13 cellular contexts compared by ENCODE assay signal in the genomic region with DNA sequence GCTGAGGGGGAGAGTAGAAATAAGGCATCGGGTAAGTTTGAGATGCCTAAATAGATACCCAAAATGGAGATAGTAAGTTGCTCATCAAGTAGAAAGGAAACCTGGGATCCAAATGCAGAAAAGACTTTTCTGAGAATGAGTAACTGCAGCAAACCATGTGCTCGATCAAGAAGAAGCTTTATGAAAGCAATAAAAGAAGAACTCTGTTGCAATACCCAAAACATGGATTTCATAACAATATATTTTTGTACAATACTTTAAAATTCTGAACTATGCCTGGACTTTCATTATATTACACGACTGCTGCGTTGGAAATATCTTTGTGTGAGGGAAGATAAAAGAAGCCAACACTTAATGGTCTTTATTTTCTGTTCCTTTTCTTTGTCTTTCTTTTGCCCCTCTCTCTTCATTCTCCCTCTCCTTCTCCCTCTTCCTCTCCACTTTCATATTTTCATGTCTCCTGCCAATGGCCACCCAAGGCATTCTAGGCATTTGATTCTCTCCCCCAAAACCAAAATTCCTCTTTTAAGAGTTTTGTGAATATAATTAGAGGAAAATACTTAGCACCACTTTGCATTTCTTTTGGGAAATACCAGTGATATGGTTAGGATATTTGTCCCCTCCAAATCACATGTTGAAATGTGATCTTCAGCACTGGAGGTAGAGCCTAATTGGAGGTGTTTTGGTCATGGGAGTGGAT.
"Had no signal": no experiment of that assay in that cellular context is flagged by ENCODE, and none has a peak within 500 bp of the region (broad histone marks: within the 10 kb centered on the region; RNA-seq: fewer than 3 reads in every experiment).

No MANE protein-coding gene starts in this region.

- H3K27ac ChIP-seq: foreskin keratinocyte, testis, upper lobe of right lung had no signal

- H3K27me3 ChIP-seq: foreskin keratinocyte, testis, upper lobe of right lung had no signal

- H3K4me1 ChIP-seq: foreskin keratinocyte, testis, upper lobe of right lung had no signal

- H3K36me3 ChIP-seq: upper lobe of right lung had no signal

- DNase-seq: activated CD4-positive, alpha-beta T cell treated with anti-CD3 and anti-CD28 coated beads, Interleukin-2, amount 10 ng/mL, durations not matched to agents 24 days and 14 days; activated naive CD4-positive, alpha-beta T cell treated with anti-CD3 and anti-CD28 coated beads, Interleukin-2, amount 50 U/mL, for 16 hours; endodermal cell; erythroblast; foreskin keratinocyte; head of caudate nucleus; stimulated activated CD4-positive, alpha-beta T cell treated with anti-CD3 and anti-CD28 coated beads, Interleukin-15, amount 100 ng/mL, for 24 hours; stimulated activated CD4-positive, alpha-beta T cell treated with anti-CD3 and anti-CD28 coated beads, Interleukin-4, amount 100 ng/mL, for 24 hours; T-cell; testis; upper lobe of right lung had no signal

- H3K4me3 ChIP-seq: testis, upper lobe of right lung had no signal

- ATAC-seq: foreskin keratinocyte; left lobe of liver; natural killer cell treated with Interleukin-12 subunit alpha and Interleukin-12 subunit beta and Interleukin-15 and Interleukin-18, amount 100 ng/mL, for 72 hours; T-cell; upper lobe of right lung had no signal

- H3K9me3 ChIP-seq: testis, upper lobe of right lung had no signal
